9 cellular contexts compared by ENCODE assay signal in the genomic region with DNA sequence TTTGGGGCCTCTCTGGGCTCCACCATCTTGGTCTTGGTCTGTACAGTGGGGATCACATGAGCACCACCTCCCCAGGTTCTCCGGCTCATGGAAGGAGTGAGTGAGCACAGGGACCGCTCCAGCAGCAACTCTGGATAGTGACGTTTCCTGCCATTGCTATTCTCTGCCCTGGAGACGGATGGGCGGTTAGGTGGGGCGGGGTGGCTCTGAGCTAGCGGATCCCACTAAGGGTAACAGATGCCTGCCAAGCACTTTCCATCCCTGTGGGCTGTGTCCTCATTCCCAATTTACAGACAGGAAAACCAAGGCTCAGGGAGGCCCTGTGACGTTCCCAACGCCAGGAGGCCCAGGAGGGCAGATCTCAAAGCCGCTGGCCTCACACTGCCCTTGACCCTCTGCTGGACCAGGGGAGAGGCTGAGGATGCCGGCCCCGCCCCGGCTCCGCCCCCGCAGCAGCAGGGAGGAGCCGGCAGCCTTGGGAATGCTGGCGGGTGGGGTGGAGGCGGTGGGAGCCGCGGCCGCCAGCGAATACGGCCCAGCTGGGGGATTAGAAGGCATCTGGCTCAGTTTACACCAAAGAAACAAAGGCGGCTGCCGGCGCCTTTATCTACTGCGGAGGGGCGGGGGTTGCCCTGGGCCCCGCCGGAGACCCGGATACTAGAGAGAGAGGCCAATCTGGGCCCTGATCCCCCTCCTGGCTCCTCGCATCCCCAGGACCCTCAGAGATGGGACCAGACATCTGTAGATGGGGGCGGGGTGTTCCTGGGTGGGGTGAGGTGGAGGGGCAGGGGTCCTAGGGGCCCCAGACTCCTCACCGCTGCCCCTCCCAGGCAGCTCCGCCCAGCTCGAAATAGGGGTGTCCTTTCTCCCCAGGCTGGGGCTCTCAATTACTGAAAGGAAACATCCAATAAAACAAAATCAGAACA.
DNase-seq lines count a peak whose midpoint lies in the region; ATAC-seq and TF ChIP-seq lines count a peak whose summit lies in the region.
"Had no signal": no experiment of that assay in that cellular context is flagged by ENCODE, and none has a peak within 500 bp of the region (broad histone marks: within the 10 kb centered on the region; RNA-seq: fewer than 3 reads in every experiment).

No MANE protein-coding gene starts in this region.

- in situ Hi-C loops in T47D (cut with HindIII; ENCODE audit: low pct_unique_long_range_greater_than_20kb, low sequenced_read_pairs) = no loop called here

- POLR2A ChIA-PET in MCF 10A (lab: Yijun Ruan, JAX) = interaction anchor here (0.7 kb wide), 2 partner anchors 82 to 183 kb away, joined by 3 read pairs; no protein-coding TSS in a partner anchor

- H3K27me3 Mint-ChIP-seq in MCF 10A (ENCODE audit: insufficient read depth, unreplicated experiment) = peaks cover 11% of the 10 kb centered on the region
- peaks cover 54% of the 10 kb centered on the region for H3K27me3 Mint-ChIP-seq in central memory CD8-positive, alpha-beta T cell
- peaks cover 17% of the 10 kb centered on the region for H3K27me3 Mint-ChIP-seq in T-helper 2 cell treated with Interferon-gamma antibody and Interleukin-4, amounts not matched to agents 5 μg/mL and 100 μg/mL, for 36 hours (ENCODE audit: low read depth)

- no TSS peak for BruUV-seq in MCF 10A (replicated peaks; lab: Mats Ljungman, UMichigan)

- no peaks in the 10 kb centered on the region for H3K36me3 ChIP-seq in urinary bladder (ENCODE audit: insufficient read depth)

- H3K4me1 ChIP-seq in urinary bladder (ENCODE audit: insufficient read depth) = no peaks in the 10 kb centered on the region

- H3K27ac ChIP-seq in urinary bladder (ENCODE audit: low read depth) = peak overlapping the region; percentile 27

- H3K9me3 Mint-ChIP-seq in MCF 10A (ENCODE audit: unreplicated experiment) = peaks cover 11% of the 10 kb centered on the region
- H3K9me3 Mint-ChIP-seq in central memory CD8-positive, alpha-beta T cell = no peaks in the 10 kb centered on the region
- H3K9me3 Mint-ChIP-seq in T-helper 2 cell treated with Interferon-gamma antibody and Interleukin-4, amounts not matched to agents 5 μg/mL and 100 μg/mL, for 36 hours = no peaks in the 10 kb centered on the region

- intact Hi-C loops in MCF 10A (cut with micrococcal nuclease) = no loop called here

- peaks cover 6% of the 10 kb centered on the region for H3K36me3 Mint-ChIP-seq in MCF 10A (ENCODE audit: insufficient read depth, unreplicated experiment)
- no peaks in the 10 kb centered on the region for H3K36me3 Mint-ChIP-seq in central memory CD8-positive, alpha-beta T cell (ENCODE audit: insufficient read depth)
- no peaks in the 10 kb centered on the region for H3K36me3 Mint-ChIP-seq in T-helper 2 cell treated with Interferon-gamma antibody and Interleukin-4, amounts not matched to agents 5 μg/mL and 100 μg/mL, for 36 hours (ENCODE audit: low read depth)
- H3K36me3 Mint-ChIP-seq: CD4-positive, CD25-positive, alpha-beta regulatory T cell had no signal

- no peak overlapping the region for H3K4me3 Mint-ChIP-seq in MCF 10A (ENCODE audit: unreplicated experiment)
- peak overlapping the region; percentile 42 for H3K4me3 Mint-ChIP-seq in central memory CD8-positive, alpha-beta T cell
- H3K4me3 Mint-ChIP-seq in T-helper 2 cell treated with Interferon-gamma antibody and Interleukin-4, amounts not matched to agents 5 μg/mL and 100 μg/mL, for 36 hours = no peak overlapping the region
- H3K4me3 Mint-ChIP-seq: CD4-positive, CD25-positive, alpha-beta regulatory T cell had no signal

- WGBS in urinary bladder = 15% methylated on average over 36 of the region's 36 CpGs

- H3K4me3 ChIP-seq in urinary bladder (ENCODE audit: low read depth, low read length) = no peak overlapping the region

- TF ChIP-seq CTCF in MCF 10A (IDR thresholded peaks at IDR 0.05; ENCODE audit: unreplicated experiment) = no peak

- DNase-seq in T47D (ENCODE audit: low read depth in 1 of 2, low spot score in 1 of 2) = peak; percentile 54 to 92
- no peak for DNase-seq in MCF 10A (ENCODE audit: unreplicated experiment)
- no peak for DNase-seq in central memory CD8-positive, alpha-beta T cell (ENCODE audit: low spot score in 2 of 2)
- no peak for DNase-seq in left lobe of liver (ENCODE audit: low spot score)
- no peak for DNase-seq in globus pallidus (ENCODE audit: low spot score)
- DNase-seq in NCI-H1436 treated with DMSO at 0.1 percent for 48 hours (lab: John Stamatoyannopoulos, UW) = no peak
- no peak for DNase-seq in T-helper 2 cell treated with Interferon-gamma antibody and Interleukin-4, amounts not matched to agents 5 μg/mL and 100 μg/mL, for 36 hours (ENCODE audit: low spot score)
- DNase-seq: CD4-positive, CD25-positive, alpha-beta regulatory T cell had no signal

- no peak for ATAC-seq in central memory CD8-positive, alpha-beta T cell (replicated peaks; ENCODE audit: extremely low read depth, poor library complexity, severe bottlenecking)
- peak; percentile 64 for ATAC-seq in left lobe of liver

- H3K4me1 Mint-ChIP-seq in MCF 10A (ENCODE audit: insufficient read depth, unreplicated experiment) = no peaks in the 10 kb centered on the region
- H3K4me1 Mint-ChIP-seq in central memory CD8-positive, alpha-beta T cell = no peaks in the 10 kb centered on the region
- H3K4me1 Mint-ChIP-seq in T-helper 2 cell treated with Interferon-gamma antibody and Interleukin-4, amounts not matched to agents 5 μg/mL and 100 μg/mL, for 36 hours (ENCODE audit: low read depth) = no peaks in the 10 kb centered on the region

- CTCF ChIA-PET in MCF 10A (lab: Yijun Ruan, JAX) = interaction anchor here (0.6 to 1.1 kb wide), 6 partner anchors 11 to 120 kb away, joined by 3 to 5 read pairs (median 4); no protein-coding TSS in a partner anchor

- H3K27ac Mint-ChIP-seq in MCF 10A (ENCODE audit: low read depth, unreplicated experiment) = no peak overlapping the region
- H3K27ac Mint-ChIP-seq in central memory CD8-positive, alpha-beta T cell (ENCODE audit: low read depth) = no peak overlapping the region
- no peak overlapping the region for H3K27ac Mint-ChIP-seq in T-helper 2 cell treated with Interferon-gamma antibody and Interleukin-4, amounts not matched to agents 5 μg/mL and 100 μg/mL, for 36 hours
- H3K27ac Mint-ChIP-seq: CD4-positive, CD25-positive, alpha-beta regulatory T cell had no signal

Comparison
In these comparisons a context has a peak if more than half of its experiments do, and no peak if none do; other contexts are left out.
1. DNase-seq: peak in T47D (2 of 2); none in MCF 10A (single experiment), central memory CD8-positive, alpha-beta T cell (0 of 2), left lobe of liver (single experiment), globus pallidus (single experiment), NCI-H1436 treated with DMSO at 0.1 percent for 48 hours (single experiment) and T-helper 2 cell treated with Interferon-gamma antibody and Interleukin-4, amounts not matched to agents 5 μg/mL and 100 μg/mL, for 36 hours (single experiment).